In genomic region chr16:8674413-8675022, GRCh38 we compare ENCODE assay signal across 8 cellular contexts. TPM values are rescaled to one million over a fixed set of nuclear protein-coding genes. Genes with fewer than 3 reads are reported as not detected.
DNase-seq lines count a peak whose midpoint lies in the region; ATAC-seq and TF ChIP-seq lines count a peak whose summit lies in the region.

Gene ABAT, plus strand, starts transcription at chr16:8674617. Its CDS starts 61,123 bp downstream, at chr16:8735740.

- peak within 1 kb of the TSS; percentile 66 for H3K9ac ChIP-seq in smooth muscle cell (ENCODE audit: low read depth)

- peak within 1 kb of the TSS; percentile 40; the same call in 1 of the 2 replicates for H3K27ac ChIP-seq in VCaP
- peak within 1 kb of the TSS; percentile 7 to 52 for H3K27ac ChIP-seq in breast epithelium
- H3K27ac ChIP-seq in smooth muscle cell (ENCODE audit: low read depth): no peak within 1 kb of the TSS

- TF ChIP-seq CTCF in VCaP (conservative IDR thresholded peaks at IDR 0.05) (no peak), breast epithelium (IDR thresholded peaks at IDR 0.05) (no peak), smooth muscle cell (IDR thresholded peaks at IDR 0.05; ENCODE audit: borderline replicate concordance, insufficient read depth, poor library complexity, severe bottlenecking) (no peak)

- peak; percentile 26 for TF ChIP-seq POLR2A in breast epithelium (IDR thresholded peaks at IDR 0.05)

- peak within 1 kb of the TSS; percentile 79 for H2AFZ ChIP-seq in smooth muscle cell (ENCODE audit: low read depth)

- H3K36me3 ChIP-seq in breast epithelium: no peaks in the 10 kb centered on the region
- no peaks in the 10 kb centered on the region for H3K36me3 ChIP-seq in smooth muscle cell (ENCODE audit: low read depth)

- H3F3A ChIP-seq in smooth muscle cell (ENCODE audit: low read depth): no peaks in the 10 kb centered on the region

- peak; percentile 77 for DNase-seq in SIG-M5 treated with dmso at 0.1 percent for 504 hours (lab: John Stamatoyannopoulos, UW; ENCODE audit: unreplicated experiment)
- DNase-seq in SIG-M5 (lab: John Stamatoyannopoulos, UW): no peak
- DNase-seq in NCI-H2081 treated with DMSO at 0.1 percent for 48 hours (lab: John Stamatoyannopoulos, UW): peak; percentile 16
- DNase-seq in breast epithelium (ENCODE audit: low spot score in 2 of 2): peak; percentile 88 to 91
- DNase-seq in iPS-NIHi11 (ENCODE audit: low spot score): peak; percentile 99
- DNase-seq in smooth muscle cell (lab: John Stamatoyannopoulos, UW; ENCODE audit: unreplicated experiment): peak; percentile 63

- H3K4me2 ChIP-seq in smooth muscle cell: peak within 1 kb of the TSS; percentile 100

- intact Hi-C loops in breast epithelium (cut with DNase I; ENCODE audit: low total_unique reads): loop anchor here (10.0 kb wide), 1 partner anchor 120 kb away; the partner anchor contains the start of genes PMM2 and TMEM186

- whole genome bisulfite sequencing in smooth muscle cell (ENCODE audit: low lambda C conversion rate): 4% methylated on average over 37 of the region's 49 CpGs

- no peaks in the 10 kb centered on the region for H3K4me1 ChIP-seq in breast epithelium
- peaks cover 5% of the 10 kb centered on the region for H3K4me1 ChIP-seq in smooth muscle cell (ENCODE audit: low read depth)

- ATAC-seq in HG02973 (IDR thresholded peaks at IDR 0.05; ENCODE audit: unreplicated experiment): peak; percentile 99

- H3K9me3 ChIP-seq in breast epithelium (no peaks in the 10 kb centered on the region), smooth muscle cell (replicated peaks; ENCODE audit: low read depth) (no peaks in the 10 kb centered on the region)

- H3K79me2 ChIP-seq in smooth muscle cell (ENCODE audit: low read depth): no peaks in the 10 kb centered on the region

- H4K20me1 ChIP-seq in smooth muscle cell (ENCODE audit: low read depth): no peaks in the 10 kb centered on the region

- H3K4me3 ChIP-seq in breast epithelium: peak within 1 kb of the TSS; percentile 62 to 76 (median 73)
- H3K4me3 ChIP-seq in smooth muscle cell: peak within 1 kb of the TSS; percentile 83

- H3K27me3 ChIP-seq in breast epithelium (no peaks in the 10 kb centered on the region), smooth muscle cell (ENCODE audit: low read depth) (no peaks in the 10 kb centered on the region)

RNA-seq across cellular contexts. Expression of gene ABAT, which starts in this region (rescaled TPM):
- 10 to 100 TPM in 1 of 3 donors, 1 to 10 TPM in 2; 7.5 to 12.6 (median 9.8) TPM for total RNA-seq in breast epithelium
- total RNA-seq in smooth muscle cell: 9.2 and 11.9 TPM in 2 replicates
- polyA plus RNA-seq in smooth muscle cell: 10.6 and 11.3 TPM in 2 replicates
